ENCODE assay signal across 11 cellular contexts in genomic region chr9:132942541-132943182, GRCh38. TPM values are rescaled to one million over a fixed set of nuclear protein-coding genes. Genes with fewer than 3 reads are reported as not detected.
DNase-seq lines count a peak whose midpoint lies in the region; ATAC-seq and TF ChIP-seq lines count a peak whose summit lies in the region.
"Had no signal": no experiment of that assay in that cellular context is flagged by ENCODE, and none has a peak within 500 bp of the region (broad histone marks: within the 10 kb centered on the region; RNA-seq: fewer than 3 reads in every experiment).

No MANE protein-coding gene starts in this region.

- no peaks in the 10 kb centered on the region for H3K27me3 Mint-ChIP-seq in natural killer cell treated with Interleukin-12 subunit alpha and Interleukin-12 subunit beta and Interleukin-15 and Interleukin-18, amount 100 ng/mL, for 72 hours

- H3K36me3 ChIP-seq in HUES64 (ENCODE audit: insufficient read depth, low read length) = no peaks in the 10 kb centered on the region

- no peak for ATAC-seq in natural killer cell treated with Interleukin-12 subunit alpha and Interleukin-12 subunit beta and Interleukin-15 and Interleukin-18, amount 100 ng/mL, for 72 hours
- ATAC-seq in HG02885 (IDR thresholded peaks at IDR 0.05; ENCODE audit: poor library complexity, unreplicated experiment) = no peak
- ATAC-seq: left ventricle myocardium superior had no signal

- H3K27me3 ChIP-seq in HUES64 (ENCODE audit: insufficient read depth, low read length) = no peaks in the 10 kb centered on the region

- TF ChIP-seq CTCF in cardiac fibroblast (IDR thresholded peaks at IDR 0.05; ENCODE audit: low read depth, low read length) = no peak

- H3K9me3 ChIP-seq in HUES64 (ENCODE audit: insufficient read depth, low read depth, low read length) = no peaks in the 10 kb centered on the region

- no peaks in the 10 kb centered on the region for H3K9me3 Mint-ChIP-seq in natural killer cell treated with Interleukin-12 subunit alpha and Interleukin-12 subunit beta and Interleukin-15 and Interleukin-18, amount 100 ng/mL, for 72 hours

- WGBS in HUES64 = 91% methylated on average over 4 of the region's 5 CpGs

- H3K27ac Mint-ChIP-seq in natural killer cell treated with Interleukin-12 subunit alpha and Interleukin-12 subunit beta and Interleukin-15 and Interleukin-18, amount 100 ng/mL, for 72 hours = no peak overlapping the region

- no peak overlapping the region for H3K27ac ChIP-seq in HUES64 (ENCODE audit: low read depth, low read length)

- H3K4me1 ChIP-seq in HUES64 (ENCODE audit: insufficient read depth, low read length) = peaks cover 40% of the 10 kb centered on the region

- H3K36me3 Mint-ChIP-seq in natural killer cell treated with Interleukin-12 subunit alpha and Interleukin-12 subunit beta and Interleukin-15 and Interleukin-18, amount 100 ng/mL, for 72 hours = no peaks in the 10 kb centered on the region

- peak overlapping the region; percentile 98; the same call in 1 of the 2 replicates for H3K4me3 ChIP-seq in HUES64 (ENCODE audit: low read length)
- no peak overlapping the region for H3K4me3 ChIP-seq in cardiac fibroblast (replicated peaks in 1 of 2; ENCODE audit: low read depth in 2 of 2, low read length in 2 of 2)

- peak; percentile 32 for DNase-seq in GF-D8 (lab: John Stamatoyannopoulos, UW)
- peak; percentile 14 to 33 for DNase-seq in cardiac fibroblast (ENCODE audit: low read depth in 2 of 2)
- DNase-seq in natural killer cell treated with Interleukin-12 subunit alpha and Interleukin-12 subunit beta and Interleukin-15 and Interleukin-18, amount 100 ng/mL, for 72 hours (ENCODE audit: low spot score) = no peak
- DNase-seq in OCI-M2 (lab: John Stamatoyannopoulos, UW; ENCODE audit: unreplicated experiment) = no peak
- no peak for DNase-seq in effector CD4-positive, alpha-beta T cell
- no peak for DNase-seq in NCI-H128 (lab: John Stamatoyannopoulos, UW; ENCODE audit: unreplicated experiment)
- DNase-seq: left ventricle myocardium superior, NCI-H146 had no signal

- H3K4me1 Mint-ChIP-seq in natural killer cell treated with Interleukin-12 subunit alpha and Interleukin-12 subunit beta and Interleukin-15 and Interleukin-18, amount 100 ng/mL, for 72 hours (ENCODE audit: low read depth in 2 of 2) = peaks cover 16 to 20% of the 10 kb centered on the region in 2 donors

- H3K4me3 Mint-ChIP-seq in natural killer cell treated with Interleukin-12 subunit alpha and Interleukin-12 subunit beta and Interleukin-15 and Interleukin-18, amount 100 ng/mL, for 72 hours = peak overlapping the region; percentile 91

- no peak overlapping the region for H3K9ac ChIP-seq in HUES64 (ENCODE audit: low read depth, low read length)

RNA-seq across cellular contexts. Expression of gene TSC1, which starts 1.8 kb away (rescaled TPM):
- 17.4 TPM for polyA plus RNA-seq in HUES64 (2013, experiment 1 of 2)
- 22.2 TPM for polyA plus RNA-seq in HUES64 (2013, experiment 2 of 2)
- total RNA-seq in natural killer cell treated with Interleukin-12 subunit alpha and Interleukin-12 subunit beta and Interleukin-15 and Interleukin-18, amount 100 ng/mL, for 72 hours = 10 to 100 TPM; 37.8 to 45.7 TPM

RNA-seq across cellular contexts. Expression of gene GFI1B, which starts 35.8 kb away (rescaled TPM):
- not detected for polyA plus RNA-seq in HUES64 (2013, experiment 1 of 2)
- 0.19 TPM for polyA plus RNA-seq in HUES64 (2013, experiment 2 of 2)
- under 1 TPM in 1 of 2 donors, not detected in 1; 0.45 TPM for total RNA-seq in natural killer cell treated with Interleukin-12 subunit alpha and Interleukin-12 subunit beta and Interleukin-15 and Interleukin-18, amount 100 ng/mL, for 72 hours
- total RNA-seq: bronchial epithelial cell had no signal

Comparison
In these comparisons a context has a peak if more than half of its experiments do, and no peak if none do; other contexts are left out.
1. DNase-seq: peak in GF-D8 (single experiment) and cardiac fibroblast (2 of 2); none in natural killer cell treated with Interleukin-12 subunit alpha and Interleukin-12 subunit beta and Interleukin-15 and Interleukin-18, amount 100 ng/mL, for 72 hours (single experiment), OCI-M2 (single experiment), effector CD4-positive, alpha-beta T cell (single experiment) and NCI-H128 (single experiment).